ENCODE assay signal across 1 cellular context in the genomic region with DNA sequence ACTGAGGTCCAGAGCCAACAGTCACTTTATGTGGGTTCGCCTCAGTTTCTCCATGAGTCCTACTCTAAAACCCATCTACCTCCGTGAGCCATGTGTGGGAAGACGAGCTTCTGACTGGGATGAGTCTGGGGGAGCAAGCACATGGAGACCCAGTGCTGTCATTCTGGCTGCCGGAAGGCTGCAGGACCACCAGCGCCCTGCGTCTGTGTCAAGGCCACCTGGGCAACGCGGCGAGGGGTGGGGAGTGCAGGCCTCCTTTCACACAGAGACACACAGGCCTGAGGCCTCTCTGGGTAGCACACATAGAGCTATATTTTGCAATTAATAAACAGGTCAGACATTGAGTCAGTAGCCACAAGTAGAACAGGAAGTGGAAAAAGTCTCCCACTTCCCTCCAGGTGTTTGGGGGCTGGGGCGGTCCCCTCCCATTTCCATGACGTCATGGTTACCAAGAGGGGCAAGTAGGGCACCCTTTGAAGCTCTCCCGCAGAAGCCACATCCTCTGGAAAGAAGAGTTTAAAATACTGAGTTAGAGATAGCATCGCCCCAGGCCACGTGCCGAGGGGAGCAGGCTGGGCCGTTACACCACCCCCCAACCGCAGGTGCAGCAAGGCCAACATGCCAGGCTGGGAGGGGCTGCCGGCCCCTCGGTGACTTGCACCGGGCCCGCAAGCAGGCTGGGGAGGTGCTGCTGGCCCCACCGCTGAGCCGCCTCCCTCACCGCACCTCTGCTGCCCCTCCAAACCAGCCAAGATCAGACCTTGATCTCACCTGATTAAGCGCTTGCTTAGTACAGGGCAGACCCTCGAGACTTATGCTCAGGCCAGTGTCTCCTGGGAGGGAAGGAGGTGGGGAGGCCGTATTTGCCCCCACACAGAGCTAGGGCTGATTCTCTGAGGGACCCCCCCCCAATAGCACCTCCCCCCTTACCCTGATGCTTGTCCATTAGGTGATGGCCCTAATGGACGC.
TF ChIP-seq lines count a peak whose summit lies in the region.

No MANE protein-coding gene starts in this region.

TF ChIP-seq in SK-N-SH treated with all-trans-retinoic acid at 6 μM for 48 hours, 23 proteins besides CTCF, POLR2A, EP300 and RAD21 (continued from another document):
- no peak for TF ChIP-seq ZNF8 (CRISPR knock-in tag; IDR thresholded peaks at IDR 0.05)
- no peak for TF ChIP-seq ARNTL (CRISPR knock-in tag; IDR thresholded peaks at IDR 0.05; ENCODE audit: borderline replicate concordance, low read depth)
- no peak for TF ChIP-seq GLIS3 (CRISPR knock-in tag; IDR thresholded peaks at IDR 0.05)
